12 cellular contexts compared by ENCODE assay signal in genomic region chr17:69608808-69609494, GRCh38.
DNase-seq lines count a peak whose midpoint lies in the region; ATAC-seq and TF ChIP-seq lines count a peak whose summit lies in the region.
"Had no signal": no experiment of that assay in that cellular context is flagged by ENCODE, and none has a peak within 500 bp of the region (broad histone marks: within the 10 kb centered on the region; RNA-seq: fewer than 3 reads in every experiment).

No MANE protein-coding gene starts in this region.

- dilution Hi-C loops in mammary epithelial cell (cut with HindIII; ENCODE audit: low sequenced_read_pairs), result no loop called here

- no peaks in the 10 kb centered on the region for H4K20me1 ChIP-seq in mammary epithelial cell (ENCODE audit: insufficient read depth, low read length)

- no peak overlapping the region for H2BK5ac ChIP-seq in mesendoderm (ENCODE audit: low read length)

- H3K4me2 ChIP-seq in mammary epithelial cell (ENCODE audit: insufficient read depth, low read depth, low read length) (peak overlapping the region; percentile 63), mesendoderm (ENCODE audit: low read length) (no peak overlapping the region)

- 5% methylated on average over 4 of the region's 4 CpGs for WGBS in mammary epithelial cell (ENCODE audit: low coverage, missing lambda C conversion rate)
- WGBS in mesendoderm (ENCODE audit: extremely low coverage, insufficient coverage, low lambda C conversion rate), result no CpG with 5 or more reads among the region's 4 CpGs

- H3K23ac ChIP-seq in mesendoderm (ENCODE audit: low read length), result no peak overlapping the region

- in situ Hi-C loops in mammary epithelial cell (cut with MboI; ENCODE audit: low sequenced_read_pairs in 2 of 2), result no loop called here

- ATAC-seq in GM21717 (IDR thresholded peaks at IDR 0.05; ENCODE audit: unreplicated experiment) (no peak), GM19351 (IDR thresholded peaks at IDR 0.05; ENCODE audit: unreplicated experiment) (no peak)

- H3K36me3 ChIP-seq in MG63 (no peaks in the 10 kb centered on the region), mammary epithelial cell (ENCODE audit: insufficient read depth, low read length) (no peaks in the 10 kb centered on the region), mesendoderm (ENCODE audit: control insufficient read depth, insufficient read depth, low read length) (no peaks in the 10 kb centered on the region), colonic mucosa (no peaks in the 10 kb centered on the region)

- H4K8ac ChIP-seq in mesendoderm (ENCODE audit: low read depth, low read length), result no peak overlapping the region

- H3K27me3 Mint-ChIP-seq in activated naive CD8-positive, alpha-beta T cell treated with anti-CD3 and anti-CD28 coated beads for 36 hours, result peaks cover 7% of the 10 kb centered on the region

- H3K36me3 Mint-ChIP-seq in activated naive CD8-positive, alpha-beta T cell treated with anti-CD3 and anti-CD28 coated beads for 36 hours, result no peaks in the 10 kb centered on the region

- no peak overlapping the region for H3K4me3 ChIP-seq in MG63
- no peak overlapping the region for H3K4me3 ChIP-seq in mammary epithelial cell (replicated peaks in 1 of 3; ENCODE audit: insufficient read depth in 1 of 3, low read depth in 2 of 3, low read length in 3 of 3)
- no peak overlapping the region for H3K4me3 ChIP-seq in mesendoderm (ENCODE audit: low read length)
- no peak overlapping the region for H3K4me3 ChIP-seq in colonic mucosa

- no peak overlapping the region for H2AK5ac ChIP-seq in mesendoderm (ENCODE audit: low read length)

- CTCF ChIA-PET in mammary epithelial cell (lab: Charles Lee; ENCODE audit: low non-redundant PET), result interaction anchor here (0.5 to 0.9 kb wide), 9 partner anchors 12 to 535 kb away, joined by 3 to 10 read pairs (median 4); no protein-coding TSS in a partner anchor

- no peak overlapping the region for H3K27ac Mint-ChIP-seq in activated naive CD8-positive, alpha-beta T cell treated with anti-CD3 and anti-CD28 coated beads for 36 hours

- peak overlapping the region; percentile 74 for H2BK15ac ChIP-seq in mesendoderm (replicated peaks; ENCODE audit: low read depth)

- no peak overlapping the region for H3K56ac ChIP-seq in mesendoderm (ENCODE audit: low read length)

- H3K27me3 ChIP-seq in MG63 (no peaks in the 10 kb centered on the region), mammary epithelial cell (ENCODE audit: insufficient read depth, low read length) (no peaks in the 10 kb centered on the region), mesendoderm (ENCODE audit: insufficient read depth, low read length, poor library complexity) (no peaks in the 10 kb centered on the region), colonic mucosa (no peaks in the 10 kb centered on the region)

- H3K9me3 Mint-ChIP-seq in activated naive CD8-positive, alpha-beta T cell treated with anti-CD3 and anti-CD28 coated beads for 36 hours, result peaks cover 1% of the 10 kb centered on the region

- no peaks in the 10 kb centered on the region for H3K79me1 ChIP-seq in mesendoderm (ENCODE audit: low read length)

- H3K4me1 ChIP-seq in mammary epithelial cell (ENCODE audit: insufficient read depth, low read length) (peaks cover 27% of the 10 kb centered on the region), mesendoderm (ENCODE audit: control insufficient read depth, low read depth, low read length) (no peaks in the 10 kb centered on the region), colonic mucosa (no peaks in the 10 kb centered on the region)

- H3K79me2 ChIP-seq in mammary epithelial cell (ENCODE audit: insufficient read depth, low read length) (no peaks in the 10 kb centered on the region), mesendoderm (ENCODE audit: control insufficient read depth, insufficient read depth, low read length) (no peaks in the 10 kb centered on the region)

- DNase-seq in AG08395 (ENCODE audit: low spot score), result peak; percentile 84
- DNase-seq in MG63, result peak; percentile 91
- peak; percentile 83 for DNase-seq in mammary epithelial cell
- no peak for DNase-seq in mesendoderm
- DNase-seq in activated naive CD8-positive, alpha-beta T cell treated with anti-CD3 and anti-CD28 coated beads for 36 hours, result no peak
- DNase-seq in colonic mucosa, result no peak
- DNase-seq: kidney, NCI-H345 had no signal

- H3K9ac ChIP-seq in mammary epithelial cell (ENCODE audit: insufficient read depth, low read length) (peak overlapping the region; percentile 26), mesendoderm (ENCODE audit: low read length) (no peak overlapping the region), colonic mucosa (ENCODE audit: low read depth in 2 of 2, low read length in 2 of 2) (no peak overlapping the region)

- peak overlapping the region; percentile 92 for H3K27ac ChIP-seq in mammary epithelial cell (ENCODE audit: insufficient read depth, low read depth, low read length)
- no peak overlapping the region for H3K27ac ChIP-seq in mesendoderm (ENCODE audit: low read depth, low read length)
- H3K27ac ChIP-seq in colonic mucosa, result no peak overlapping the region

- H4K5ac ChIP-seq in mesendoderm (ENCODE audit: low read length), result no peak overlapping the region

- H3K18ac ChIP-seq in mesendoderm (ENCODE audit: low read length), result peak overlapping the region; percentile 64

- peak overlapping the region; percentile 74 for H2BK120ac ChIP-seq in mesendoderm (ENCODE audit: low read depth, low read length)

- no peak overlapping the region for H3K4me3 Mint-ChIP-seq in activated naive CD8-positive, alpha-beta T cell treated with anti-CD3 and anti-CD28 coated beads for 36 hours
- H3K4me3 Mint-ChIP-seq: H9 had no signal

- no TSS peak for BruUV-seq in mammary epithelial cell (replicated peaks; lab: Mats Ljungman, UMichigan)

- H3K9me3 ChIP-seq in MG63, result peaks cover 4% of the 10 kb centered on the region
- no peaks in the 10 kb centered on the region for H3K9me3 ChIP-seq in mammary epithelial cell (replicated peaks; ENCODE audit: insufficient read depth, low read length)
- H3K9me3 ChIP-seq in colonic mucosa, result no peaks in the 10 kb centered on the region
- H3K9me3 ChIP-seq: Caco-2 had no signal

- H3K4me1 Mint-ChIP-seq in activated naive CD8-positive, alpha-beta T cell treated with anti-CD3 and anti-CD28 coated beads for 36 hours, result peaks cover 4% of the 10 kb centered on the region

- no peak for TF ChIP-seq CTCF in mammary epithelial cell (conservative IDR thresholded peaks at IDR 0.05 in 1 of 2, IDR thresholded peaks at IDR 0.05 in 1 of 2; ENCODE audit: extremely low read depth in 1 of 2, insufficient read depth in 1 of 2, low read depth in 1 of 2, low read length in 2 of 2)
- no peak for TF ChIP-seq CTCF in colonic mucosa (IDR thresholded peaks at IDR 0.05)

- peak overlapping the region; percentile 75 for H2AFZ ChIP-seq in mammary epithelial cell (ENCODE audit: low read depth, low read length)

- peak overlapping the region; percentile 68 for H3K4ac ChIP-seq in mesendoderm (ENCODE audit: low read depth, low read length)

- intact Hi-C loops in mammary epithelial cell (cut with micrococcal nuclease) (loop anchor here (1.0 to 10.0 kb wide), 7 partner anchors 114 to 1013 kb away; no protein-coding TSS in a partner anchor), colonic mucosa (cut with DNase I) (loop anchor here (5.0 to 10.0 kb wide), 3 partner anchors 538 to 1013 kb away; no protein-coding TSS in a partner anchor)

Comparison
In these comparisons a context has a peak if more than half of its experiments do, and no peak if none do; other contexts are left out.
1. DNase-seq: peak in AG08395 (single experiment), MG63 (single experiment) and mammary epithelial cell (single experiment); none in mesendoderm (single experiment), activated naive CD8-positive, alpha-beta T cell treated with anti-CD3 and anti-CD28 coated beads for 36 hours (single experiment) and colonic mucosa (single experiment).